ENCODE assay signal across 8 cellular contexts in the genomic region with DNA sequence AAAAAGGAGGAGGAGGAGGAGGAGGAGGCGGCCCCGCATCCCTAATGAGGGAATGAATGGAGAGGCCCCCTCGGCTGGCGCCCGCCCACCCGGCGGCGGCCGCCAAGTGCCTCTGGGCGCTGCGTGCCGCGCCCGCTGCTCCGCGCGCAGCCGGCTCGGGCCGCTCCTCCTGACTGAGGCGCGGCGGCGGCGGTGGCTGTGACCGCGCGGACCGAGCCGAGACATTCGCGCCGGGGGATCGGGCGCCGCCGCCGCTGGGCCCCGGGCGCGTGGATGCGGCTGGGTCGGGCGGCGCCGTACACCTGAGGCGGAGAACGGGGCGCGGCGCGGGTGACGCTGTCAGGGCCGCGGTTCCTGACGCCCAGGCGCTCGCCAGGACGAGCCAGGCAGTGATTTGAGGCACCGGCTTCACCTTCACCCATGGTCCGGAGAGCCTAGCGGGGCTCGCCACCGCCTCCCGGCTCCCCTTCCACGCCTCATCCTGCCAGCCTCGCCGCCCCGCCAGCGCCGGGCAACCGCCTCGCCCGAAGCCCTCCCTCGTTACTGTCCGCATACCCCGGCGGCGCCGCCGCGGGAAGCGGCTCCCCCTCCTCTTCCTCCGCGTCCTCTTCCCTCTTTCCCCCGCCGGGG. TPM values are rescaled to one million over a fixed set of nuclear protein-coding genes. Genes with fewer than 3 reads are reported as not detected.
A peak's percentile ranks its signal among the peaks of the same experiment; 100 is the strongest.
DNase-seq lines count a peak whose midpoint lies in the region; ATAC-seq and TF ChIP-seq lines count a peak whose summit lies in the region.

A gene (plus strand): TSS at position 88 of the 630 bp plus-strand sequence. CDS start 687 bp downstream, outside the sequence.

- peak within 1 kb of the TSS; percentile 78 for H3K4me3 Mint-ChIP-seq in Calu3 (ENCODE audit: low read depth, unreplicated experiment)
- H3K4me3 Mint-ChIP-seq in dendritic cell treated with granulocyte-macrophage colony-stimulating factor and Interleukin-4, amounts not matched to agents 40 ng/mL and 50 ng/mL, for 4 days: peak within 1 kb of the TSS; percentile 70
- peak within 1 kb of the TSS; percentile 82 to 87 for H3K4me3 Mint-ChIP-seq in stimulated activated naive CD8-positive, alpha-beta T cell treated with anti-CD3 and anti-CD28 coated beads, Interleukin-15, amount 100 ng/mL, for 72 hours

- TF ChIP-seq CTCF in Calu3 (IDR thresholded peaks at IDR 0.05; ENCODE audit: unreplicated experiment): no peak
- TF ChIP-seq CTCF in left lung (IDR thresholded peaks at IDR 0.05): no peak

- no peaks in the 10 kb centered on the region for H3K4me1 ChIP-seq in SJCRH30
- H3K4me1 ChIP-seq in left lung: peaks cover 0 to 16% of the 10 kb centered on the region in 2 donors

- peak within 1 kb of the TSS; percentile 62 for H3K27ac ChIP-seq in SJCRH30
- peak within 1 kb of the TSS; percentile 55 to 74 for H3K27ac ChIP-seq in left lung

- no peaks in the 10 kb centered on the region for H3K9me3 Mint-ChIP-seq in Calu3 (ENCODE audit: low read depth, unreplicated experiment)
- no peaks in the 10 kb centered on the region for H3K9me3 Mint-ChIP-seq in dendritic cell treated with granulocyte-macrophage colony-stimulating factor and Interleukin-4, amounts not matched to agents 40 ng/mL and 50 ng/mL, for 4 days
- H3K9me3 Mint-ChIP-seq in stimulated activated naive CD8-positive, alpha-beta T cell treated with anti-CD3 and anti-CD28 coated beads, Interleukin-15, amount 100 ng/mL, for 72 hours: no peaks in the 10 kb centered on the region

- no TSS peak for BruUV-seq in Calu3 (replicated peaks; lab: Mats Ljungman, UMichigan)

- H3K36me3 ChIP-seq in SJCRH30: no peaks in the 10 kb centered on the region
- no peaks in the 10 kb centered on the region for H3K36me3 ChIP-seq in left lung

- peaks cover 26% of the 10 kb centered on the region for H3K36me3 Mint-ChIP-seq in Calu3 (ENCODE audit: insufficient read depth, unreplicated experiment)
- no peaks in the 10 kb centered on the region for H3K36me3 Mint-ChIP-seq in dendritic cell treated with granulocyte-macrophage colony-stimulating factor and Interleukin-4, amounts not matched to agents 40 ng/mL and 50 ng/mL, for 4 days (ENCODE audit: low read depth)

- H3K4me1 Mint-ChIP-seq in Calu3 (ENCODE audit: low read depth, unreplicated experiment): peaks cover 9% of the 10 kb centered on the region
- H3K4me1 Mint-ChIP-seq in dendritic cell treated with granulocyte-macrophage colony-stimulating factor and Interleukin-4, amounts not matched to agents 40 ng/mL and 50 ng/mL, for 4 days (ENCODE audit: low read depth): peaks cover 11% of the 10 kb centered on the region
- H3K4me1 Mint-ChIP-seq in stimulated activated naive CD8-positive, alpha-beta T cell treated with anti-CD3 and anti-CD28 coated beads, Interleukin-15, amount 100 ng/mL, for 72 hours: peaks cover 20% of the 10 kb centered on the region

- ATAC-seq in GM19372 (IDR thresholded peaks at IDR 0.05; ENCODE audit: low read depth, unreplicated experiment) (peak; percentile 62), HG03521 (IDR thresholded peaks at IDR 0.05; ENCODE audit: unreplicated experiment) (peak; percentile 58), left lung (peak; percentile 83), GM18520 (IDR thresholded peaks at IDR 0.05; ENCODE audit: unreplicated experiment) (no peak)
- peak; percentile 74 for ATAC-seq in stimulated activated naive CD8-positive, alpha-beta T cell treated with anti-CD3 and anti-CD28 coated beads, Interleukin-15, amount 100 ng/mL, for 72 hours

- H3K9me3 ChIP-seq in SJCRH30 (replicated peaks) (no peaks in the 10 kb centered on the region), left lung (no peaks in the 10 kb centered on the region)

- peak within 1 kb of the TSS; percentile 60 for H3K27ac Mint-ChIP-seq in Calu3 (ENCODE audit: unreplicated experiment)
- H3K27ac Mint-ChIP-seq in dendritic cell treated with granulocyte-macrophage colony-stimulating factor and Interleukin-4, amounts not matched to agents 40 ng/mL and 50 ng/mL, for 4 days: no peak within 1 kb of the TSS
- peak within 1 kb of the TSS in 1 of 2 donors; percentile 68 for H3K27ac Mint-ChIP-seq in stimulated activated naive CD8-positive, alpha-beta T cell treated with anti-CD3 and anti-CD28 coated beads, Interleukin-15, amount 100 ng/mL, for 72 hours

- H3K27me3 ChIP-seq in SJCRH30 (no peaks in the 10 kb centered on the region; the same call in 1 of the 2 replicates), left lung (peaks cover 23 to 79% of the 10 kb centered on the region in 2 donors)

- peak; percentile 56 for DNase-seq in Calu3
- peak; percentile 67 to 75 for DNase-seq in SJCRH30
- DNase-seq in left lung: peak; percentile 57 to 81
- DNase-seq in stimulated activated naive CD8-positive, alpha-beta T cell treated with anti-CD3 and anti-CD28 coated beads, Interleukin-15, amount 100 ng/mL, for 72 hours: peak; percentile 10 to 11

- intact Hi-C loops in Calu3 (cut with micrococcal nuclease; ENCODE audit: unreplicated experiment) (loop anchor here (5.0 kb wide), 1 partner anchor 156 kb away; no protein-coding TSS in a partner anchor), left lung (cut with DNase I) (no loop called here)
- intact Hi-C loops in dendritic cell treated with granulocyte-macrophage colony-stimulating factor and Interleukin-4, amounts not matched to agents 40 ng/mL and 50 ng/mL, for 4 days (cut with micrococcal nuclease): no loop called here

- CTCF ChIA-PET in Calu3 (lab: Charles Lee): no interaction called here

- H3K4me3 ChIP-seq in SJCRH30 (peak within 1 kb of the TSS; percentile 93), left lung (peak within 1 kb of the TSS; percentile 52 to 55)

- peaks cover 69% of the 10 kb centered on the region for H3K27me3 Mint-ChIP-seq in Calu3 (ENCODE audit: unreplicated experiment)
- H3K27me3 Mint-ChIP-seq in dendritic cell treated with granulocyte-macrophage colony-stimulating factor and Interleukin-4, amounts not matched to agents 40 ng/mL and 50 ng/mL, for 4 days: peaks cover 68% of the 10 kb centered on the region
- peaks cover 70% of the 10 kb centered on the region for H3K27me3 Mint-ChIP-seq in stimulated activated naive CD8-positive, alpha-beta T cell treated with anti-CD3 and anti-CD28 coated beads, Interleukin-15, amount 100 ng/mL, for 72 hours

RNA-seq across cellular contexts. Expression of the gene that starts here (rescaled TPM):
- total RNA-seq in Calu3 (2022) (1.8 and 3.0 TPM in 2 replicates), left lung (1 to 10 TPM; 3.1 to 4.3 TPM)
- total RNA-seq in SJCRH30 (2014; rRNA removed; shearing (Covaris generic)): 8.7 and 8.8 TPM in 2 replicates

Comparison
In these comparisons a context has a peak if more than half of its experiments do, and no peak if none do; other contexts are left out.
1. DNase-seq: peak in every context shown above with its lines; median percentile 71 in SJCRH30; 69 in left lung; 56 in Calu3; 10 in stimulated activated naive CD8-positive, alpha-beta T cell treated with anti-CD3 and anti-CD28 coated beads, Interleukin-15, amount 100 ng/mL, for 72 hours.